18 cellular contexts compared by ENCODE assay signal in genomic region chr15:101108458-101108775, GRCh38.
DNase-seq lines count a peak whose midpoint lies in the region; ATAC-seq, FAIRE-seq and TF ChIP-seq lines count a peak whose summit lies in the region.
"Had no signal": no experiment of that assay in that cellular context is flagged by ENCODE, and none has a peak within 500 bp of the region (broad histone marks: within the 10 kb centered on the region; RNA-seq: fewer than 3 reads in every experiment).

No MANE protein-coding gene starts in this region.

- no peak overlapping the region for H3K27ac ChIP-seq in RWPE2 (ENCODE audit: poor library complexity, severe bottlenecking)
- H3K27ac ChIP-seq in smooth muscle cell (ENCODE audit: low read depth), result peak overlapping the region; percentile 65
- no peak overlapping the region for H3K27ac ChIP-seq in kidney (ENCODE audit: low read depth in 2 of 2, low read length in 2 of 2)
- H3K27ac ChIP-seq: A549, BLaER1, HL-60 had no signal

- H3K9ac ChIP-seq in smooth muscle cell (ENCODE audit: low read depth) (no peak overlapping the region), kidney (ENCODE audit: low read length in 2 of 2) (no peak overlapping the region)
- H3K9ac ChIP-seq: BLaER1 had no signal

- 14% methylated on average over 10 of the region's 10 CpGs for WGBS in smooth muscle cell (ENCODE audit: low lambda C conversion rate)

- H3K79me2 ChIP-seq in smooth muscle cell (ENCODE audit: low read depth), result no peaks in the 10 kb centered on the region

- no peaks in the 10 kb centered on the region for H3K36me3 ChIP-seq in RWPE2 (ENCODE audit: low read depth)
- no peaks in the 10 kb centered on the region for H3K36me3 ChIP-seq in smooth muscle cell (ENCODE audit: low read depth)
- H3K36me3 ChIP-seq in BE2C, result no peaks in the 10 kb centered on the region
- no peaks in the 10 kb centered on the region for H3K36me3 ChIP-seq in kidney (ENCODE audit: control insufficient read depth in 1 of 2, insufficient read depth in 2 of 2, low read length in 2 of 2)
- H3K36me3 ChIP-seq: BLaER1 had no signal

- H4K20me1 ChIP-seq in smooth muscle cell (ENCODE audit: low read depth), result no peaks in the 10 kb centered on the region
- H4K20me1 ChIP-seq: BLaER1 had no signal

- peak; percentile 74 to 86 for DNase-seq in NCI-H524 (lab: John Stamatoyannopoulos, UW)
- DNase-seq in RWPE2 (ENCODE audit: low spot score), result peak; percentile 51
- DNase-seq in islet precursor cell, result peak; percentile 59
- no peak for DNase-seq in smooth muscle cell (lab: John Stamatoyannopoulos, UW; ENCODE audit: unreplicated experiment)
- DNase-seq in BE2C, result no peak
- no peak for DNase-seq in kidney
- no peak for DNase-seq in HCEC 1CT
- DNase-seq: AML-193; CD4-positive, alpha-beta memory T cell; DMS153; DMS79; GF-D8; H9 had no signal

- peak overlapping the region; percentile 43 for H2AFZ ChIP-seq in smooth muscle cell (ENCODE audit: low read depth)

- H3K4me2 ChIP-seq in smooth muscle cell, result peak overlapping the region; percentile 17
- H3K4me2 ChIP-seq: A549, BLaER1 had no signal

- intact Hi-C loops in kidney (cut with DNase I), result no loop called here

- H3K27me3 ChIP-seq in RWPE2 (ENCODE audit: insufficient read depth, poor library complexity, severe bottlenecking), result no peaks in the 10 kb centered on the region
- no peaks in the 10 kb centered on the region for H3K27me3 ChIP-seq in smooth muscle cell (ENCODE audit: low read depth)
- no peaks in the 10 kb centered on the region for H3K27me3 ChIP-seq in BE2C
- H3K27me3 ChIP-seq: BLaER1 had no signal

- H3K4me1 ChIP-seq in RWPE2 (ENCODE audit: insufficient read depth, poor library complexity, severe bottlenecking) (peaks cover 10% of the 10 kb centered on the region), smooth muscle cell (ENCODE audit: low read depth) (peaks cover 16% of the 10 kb centered on the region), BE2C (peaks cover 1% of the 10 kb centered on the region), kidney (ENCODE audit: control insufficient read depth in 1 of 2, insufficient read depth in 1 of 2, low read depth in 1 of 2, low read length in 2 of 2) (peaks cover 0 to 5% of the 10 kb centered on the region in 2 donors)

- no peaks in the 10 kb centered on the region for H3K9me3 ChIP-seq in RWPE2 (ENCODE audit: severe bottlenecking)
- no peaks in the 10 kb centered on the region for H3K9me3 ChIP-seq in smooth muscle cell (replicated peaks; ENCODE audit: low read depth)
- H3K9me3 ChIP-seq in BE2C, result no peaks in the 10 kb centered on the region; the same call in 1 of the 2 replicates
- no peaks in the 10 kb centered on the region for H3K9me3 ChIP-seq in kidney (ENCODE audit: control insufficient read depth in 1 of 2, low read length in 2 of 2)
- H3K9me3 ChIP-seq: A549 had no signal

- ATAC-seq in RWPE2 (ENCODE audit: low read depth) (no peak), GM18858 (IDR thresholded peaks at IDR 0.05; ENCODE audit: unreplicated experiment) (no peak)
- ATAC-seq: A549 had no signal

- FAIRE-seq in kidney (lab: Jason Lieb, UNC), result no peak
- FAIRE-seq: A549, H1 had no signal

- TF ChIP-seq CTCF in RWPE2 (IDR thresholded peaks at IDR 0.05; ENCODE audit: poor library complexity, severe bottlenecking), result no peak
- no peak for TF ChIP-seq CTCF in smooth muscle cell (IDR thresholded peaks at IDR 0.05; ENCODE audit: borderline replicate concordance, insufficient read depth, poor library complexity, severe bottlenecking)
- TF ChIP-seq CTCF in BE2C (IDR thresholded peaks at IDR 0.05; ENCODE audit: low read depth, low read length), result no peak
- TF ChIP-seq CTCF in kidney (IDR thresholded peaks at IDR 0.05; ENCODE audit: borderline replicate concordance, extremely low read depth, insufficient read depth), result no peak

- H3K4me3 ChIP-seq in RWPE2 (ENCODE audit: severe bottlenecking) (no peak overlapping the region), smooth muscle cell (no peak overlapping the region), BE2C (ENCODE audit: low read depth, low read length) (no peak overlapping the region), kidney (ENCODE audit: low read length in 2 of 2) (no peak overlapping the region)
- H3K4me3 ChIP-seq: A549, BLaER1 had no signal

- H3F3A ChIP-seq in smooth muscle cell (ENCODE audit: low read depth), result peaks cover 33% of the 10 kb centered on the region

Comparison
In these comparisons a context has a peak if more than half of its experiments do, and no peak if none do; other contexts are left out.
1. DNase-seq: peak in NCI-H524 (2 of 2), RWPE2 (single experiment) and islet precursor cell (single experiment); none in smooth muscle cell (single experiment), BE2C (single experiment), kidney (single experiment) and HCEC 1CT (single experiment).